ENCODE assay signal across 1 cellular context in genomic region chr17:76737676-76738467, GRCh38.
TF ChIP-seq lines count a peak whose summit lies in the region.

TSS of gene MFSD11 (plus strand) at chr17:76738119. CDS start at chr17:76738353, 234 bp downstream.

TF ChIP-seq in K562, 482 proteins besides CTCF, POLR2A, EP300 and RAD21 (continued from another document and continues in another):
- no peak for TF ChIP-seq PATZ1 (CRISPR knock-in tag; IDR thresholded peaks at IDR 0.05; ENCODE audit: borderline replicate concordance)
- TF ChIP-seq MAFK (IDR thresholded peaks at IDR 0.05; ENCODE audit: low read length), result no peak
- TF ChIP-seq RFX7 (CRISPR knock-in tag; IDR thresholded peaks at IDR 0.05), result 0 out of 2 replicates have a peak, but pooled peaks have one; percentile 58
- TF ChIP-seq ZNF445 (CRISPR knock-in tag; IDR thresholded peaks at IDR 0.05; ENCODE audit: low read depth), result 0 out of 2 replicates have a peak, but pooled peaks have one; percentile 39
- no peak for TF ChIP-seq RBM15 (IDR thresholded peaks at IDR 0.05; ENCODE audit: insufficient read depth, low read length)
- TF ChIP-seq SOX6 (IDR thresholded peaks at IDR 0.05), result peak; percentile 12; the same call in 1 of the 2 replicates
- no peak for TF ChIP-seq ATF1 (CRISPR knock-in tag; IDR thresholded peaks at IDR 0.05)
- TF ChIP-seq ATF1 (tag; IDR thresholded peaks at IDR 0.05), result peak; percentile 91
- peak; percentile 26; the same call in 1 of the 2 replicates for TF ChIP-seq HDAC8 (tag; IDR thresholded peaks at IDR 0.05)
- no peak for TF ChIP-seq RHOXF2B (CRISPR knock-in tag; conservative IDR thresholded peaks at IDR 0.05)
- no peak for TF ChIP-seq SAFB2 (IDR thresholded peaks at IDR 0.05; ENCODE audit: borderline replicate concordance, low read depth, low read length, severe bottlenecking)
- TF ChIP-seq NELFE (IDR thresholded peaks at IDR 0.05; ENCODE audit: insufficient read depth, insufficient read length), result no peak
- TF ChIP-seq TAF1 (IDR thresholded peaks at IDR 0.05; ENCODE audit: control insufficient read depth, extremely low read depth, insufficient read depth, low read length, severe bottlenecking), result peak; percentile 54
- no peak for TF ChIP-seq ZNF764 (CRISPR knock-in tag; IDR thresholded peaks at IDR 0.05; ENCODE audit: low read depth)
- no peak for TF ChIP-seq ZNF280B (CRISPR knock-in tag; IDR thresholded peaks at IDR 0.05)
- no peak for TF ChIP-seq ZNF518B (CRISPR knock-in tag; IDR thresholded peaks at IDR 0.05)
- TF ChIP-seq EP400 (IDR thresholded peaks at IDR 0.05), result peak; percentile 74
- no peak for TF ChIP-seq MBD1 (CRISPR knock-in tag; IDR thresholded peaks at IDR 0.05)
- TF ChIP-seq CBX2 (IDR thresholded peaks at IDR 0.05; ENCODE audit: insufficient read depth, low read length, poor library complexity, severe bottlenecking), result no peak
- TF ChIP-seq FOXP1 (CRISPR knock-in tag; IDR thresholded peaks at IDR 0.05), result peak; percentile 85
- TF ChIP-seq ZNF277 (CRISPR knock-in tag; IDR thresholded peaks at IDR 0.05; ENCODE audit: borderline replicate concordance), result no peak
- no peak for TF ChIP-seq KAT2B (IDR thresholded peaks at IDR 0.05; ENCODE audit: low read depth, low read length)
- TF ChIP-seq KAT8 (IDR thresholded peaks at IDR 0.05; ENCODE audit: low read depth), result no peak
- no peak for TF ChIP-seq ZNF707 (CRISPR knock-in tag; conservative IDR thresholded peaks at IDR 0.05)
- no peak for TF ChIP-seq CCAR2 (IDR thresholded peaks at IDR 0.05; ENCODE audit: low read depth, low read length)
- TF ChIP-seq ILF3 (IDR thresholded peaks at IDR 0.05; ENCODE audit: borderline replicate concordance), result no peak
- no peak for TF ChIP-seq PURB (CRISPR knock-in tag; IDR thresholded peaks at IDR 0.05; ENCODE audit: low read depth)
- TF ChIP-seq SNRNP70 (optimal IDR thresholded peaks at IDR 0.05; ENCODE audit: low read depth, low read length), result no peak
- peak; percentile 1 for TF ChIP-seq MEIS2 (IDR thresholded peaks at IDR 0.05; ENCODE audit: partially characterized antibody)
- TF ChIP-seq RNF2 (IDR thresholded peaks at IDR 0.05), result no peak; the same call in 1 of the 2 replicates
- TF ChIP-seq MNT (conservative IDR thresholded peaks at IDR 0.05), result peak; percentile 75 to 93
- no peak; the same call in 1 of the 2 replicates for TF ChIP-seq JUNB (CRISPR knock-in tag; conservative IDR thresholded peaks at IDR 0.05)
- TF ChIP-seq DNMT1 (IDR thresholded peaks at IDR 0.05), result no peak
- no peak for TF ChIP-seq HNRNPL (IDR thresholded peaks at IDR 0.05; ENCODE audit: low read depth, low read length)
- no peak for TF ChIP-seq ZNF561 (CRISPR knock-in tag; conservative IDR thresholded peaks at IDR 0.05)
- TF ChIP-seq ZNF655 (CRISPR knock-in tag; IDR thresholded peaks at IDR 0.05), result no peak
- peak; percentile 94 for TF ChIP-seq JUND (IDR thresholded peaks at IDR 0.05; ENCODE audit: borderline replicate concordance, low read depth, low read length)
- peak; percentile 82; the same call in 1 of the 3 replicates for TF ChIP-seq JUND (tag; IDR thresholded peaks at IDR 0.05; ENCODE audit: borderline replicate concordance, low read depth, low read length)
- TF ChIP-seq L3MBTL2 (IDR thresholded peaks at IDR 0.05), result peak; percentile 87
- no peak for TF ChIP-seq NFATC3 (IDR thresholded peaks at IDR 0.05)
- no peak for TF ChIP-seq ZFP91 (CRISPR knock-in tag; IDR thresholded peaks at IDR 0.05)
- TF ChIP-seq DLX4 (CRISPR knock-in tag; IDR thresholded peaks at IDR 0.05), result no peak
- TF ChIP-seq HCFC1 (IDR thresholded peaks at IDR 0.05; ENCODE audit: low read depth, low read length), result peak; percentile 97
- no peak for TF ChIP-seq FOXA1 (IDR thresholded peaks at IDR 0.05; ENCODE audit: borderline replicate concordance)
- no peak for TF ChIP-seq MAFG (tag; conservative IDR thresholded peaks at IDR 0.05)
- TF ChIP-seq ZNF165 (CRISPR knock-in tag; IDR thresholded peaks at IDR 0.05; ENCODE audit: borderline replicate concordance), result no peak
- no peak for TF ChIP-seq SMC3 (conservative IDR thresholded peaks at IDR 0.05; ENCODE audit: insufficient read depth, low read depth, low read length)
- no peak for TF ChIP-seq BACH1 (tag; IDR thresholded peaks at IDR 0.05)
- no peak for TF ChIP-seq COPS2 (conservative IDR thresholded peaks at IDR 0.05)
- no peak for TF ChIP-seq MYBL2 (IDR thresholded peaks at IDR 0.05; ENCODE audit: low read depth)
- no peak for TF ChIP-seq MYBL2 (CRISPR knock-in tag; IDR thresholded peaks at IDR 0.05; ENCODE audit: borderline replicate concordance)
- peak; percentile 62; the same call in 1 of the 2 replicates for TF ChIP-seq NCOR1 (IDR thresholded peaks at IDR 0.05)
- no peak for TF ChIP-seq ZC3H4 (CRISPR knock-in tag; IDR thresholded peaks at IDR 0.05; ENCODE audit: borderline replicate concordance)
- TF ChIP-seq HMGXB4 (CRISPR knock-in tag; IDR thresholded peaks at IDR 0.05), result no peak; the same call in 1 of the 2 replicates
- TF ChIP-seq SIN3A (IDR thresholded peaks at IDR 0.05; ENCODE audit: borderline replicate concordance in 2 of 2, control insufficient read depth in 1 of 2, low read depth in 2 of 2, low read length in 2 of 2), result peak; percentile 94 to 95
